ENCODE assay signal across 15 cellular contexts in the genomic region with DNA sequence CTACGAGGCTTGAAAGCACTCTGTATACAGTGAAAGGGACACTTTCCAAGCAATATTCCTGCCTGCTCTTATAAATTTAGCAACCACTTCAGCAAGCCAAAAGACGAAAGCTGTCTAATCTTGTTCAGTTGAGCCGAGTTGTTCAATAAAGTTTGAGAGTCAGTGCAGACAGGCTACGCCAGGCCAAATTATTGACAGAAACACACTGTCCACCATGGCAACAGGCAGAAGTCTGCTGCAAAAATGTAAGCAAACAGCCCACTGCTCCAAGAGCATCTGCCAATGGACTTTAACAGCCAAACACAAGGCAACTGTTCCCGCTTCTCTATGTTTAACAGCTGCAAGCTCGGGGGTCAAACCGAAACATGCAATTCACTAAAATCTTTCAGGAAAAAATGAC.
DNase-seq lines count a peak whose midpoint lies in the region; FAIRE-seq and TF ChIP-seq lines count a peak whose summit lies in the region.
"Had no signal": no experiment of that assay in that cellular context is flagged by ENCODE, and none has a peak within 500 bp of the region (broad histone marks: within the 10 kb centered on the region; RNA-seq: fewer than 3 reads in every experiment).

No MANE protein-coding gene starts in this region.

- no peak overlapping the region for H2AFZ ChIP-seq in fibroblast of lung (ENCODE audit: low read length)
- H2AFZ ChIP-seq: parathyroid adenoma had no signal

- H3K4me2 ChIP-seq in fibroblast of lung (ENCODE audit: extremely low read depth, insufficient read depth, low read length), result peak overlapping the region; percentile 64
- peak overlapping the region; percentile 44 for H3K4me2 ChIP-seq in skeletal muscle satellite cell (ENCODE audit: low read length)

- no peaks in the 10 kb centered on the region for H3K27me3 ChIP-seq in fibroblast of lung (ENCODE audit: control insufficient read depth, insufficient read depth, low read length)
- no peaks in the 10 kb centered on the region for H3K27me3 ChIP-seq in skeletal muscle satellite cell (ENCODE audit: control insufficient read depth, insufficient read depth, low read length)

- DNase-seq in LHCN-M2 (ENCODE audit: low read depth) (peak; percentile 91), fibroblast of lung (ENCODE audit: low read depth in 2 of 2) (peak; percentile 16 to 82), medulla oblongata (ENCODE audit: extremely low spot score) (peak; percentile 62), urothelium cell line (ENCODE audit: low spot score) (no peak), posterior vena cava (ENCODE audit: low spot score) (no peak), COLO829 (ENCODE audit: low spot score) (no peak)
- no peak for DNase-seq in activated naive CD4-positive, alpha-beta T cell treated with Interleukin-2 at 50 U/mL for 16 hours
- DNase-seq: activated CD4-positive, alpha-beta T cell treated with anti-CD3 and anti-CD28 coated beads for 48 hours; activated T-cell treated with anti-CD3 and anti-CD28 coated beads, Interleukin-2, amount 50 U/mL, for 72 hours; NCI-H1092; NCI-H510A treated with DMSO at 0.1 percent for 48 hours; stimulated activated CD4-positive, alpha-beta T cell treated with anti-CD3 and anti-CD28 coated beads, Interleukin-2, amount 100 ng/mL, for 48 hours; T-helper 17 cell had no signal

- peak overlapping the region; percentile 38 for H3K9ac ChIP-seq in fibroblast of lung (ENCODE audit: insufficient read depth, low read length)
- no peak overlapping the region for H3K9ac ChIP-seq in skeletal muscle satellite cell (ENCODE audit: low read depth, low read length)
- H3K9ac ChIP-seq: parathyroid adenoma had no signal

- no peak for TF ChIP-seq CTCF in fibroblast of lung (conservative IDR thresholded peaks at IDR 0.05 in 1 of 2, IDR thresholded peaks at IDR 0.05 in 1 of 2; ENCODE audit: low read depth in 1 of 2, low read length in 2 of 2)

- H4K20me1 ChIP-seq in fibroblast of lung (ENCODE audit: control insufficient read depth, extremely low read depth, insufficient read depth, low read length), result no peaks in the 10 kb centered on the region

- no peak overlapping the region for H3K27ac ChIP-seq in fibroblast of lung (ENCODE audit: insufficient read depth, low read length)
- H3K27ac ChIP-seq: parathyroid adenoma had no signal

- intact Hi-C loops in posterior vena cava (cut with DNase I), result no loop called here

- H3K4me1 ChIP-seq in fibroblast of lung (ENCODE audit: control insufficient read depth, extremely low read depth, insufficient read depth, low read length) (peaks cover 8% of the 10 kb centered on the region), skeletal muscle satellite cell (ENCODE audit: control insufficient read depth, insufficient read depth, low read length) (peaks cover 4% of the 10 kb centered on the region)
- H3K4me1 ChIP-seq: parathyroid adenoma had no signal

- H3K9me3 ChIP-seq in fibroblast of lung (ENCODE audit: control insufficient read depth, insufficient read depth, low read depth, low read length) (no peaks in the 10 kb centered on the region), skeletal muscle satellite cell (replicated peaks; ENCODE audit: low read length) (no peaks in the 10 kb centered on the region)

- H3K36me3 ChIP-seq in fibroblast of lung (ENCODE audit: control insufficient read depth, insufficient read depth, low read length), result no peaks in the 10 kb centered on the region
- no peaks in the 10 kb centered on the region for H3K36me3 ChIP-seq in skeletal muscle satellite cell (ENCODE audit: insufficient read depth, low read length)

- no peaks in the 10 kb centered on the region for H3K79me2 ChIP-seq in fibroblast of lung (ENCODE audit: control insufficient read depth, insufficient read depth, low read length)
- H3K79me2 ChIP-seq: parathyroid adenoma had no signal

- FAIRE-seq in urothelium cell line (lab: Jason Lieb, UNC), result no peak

- H3K4me3 ChIP-seq in fibroblast of lung (replicated peaks in 1 of 4; ENCODE audit: control extremely low read depth in 1 of 4, insufficient read depth in 1 of 4, low read depth in 3 of 4, low read length in 4 of 4) (peak overlapping the region; percentile 14 to 36 (median 16)), skeletal muscle satellite cell (ENCODE audit: low read length) (peak overlapping the region; percentile 35)

Comparison
In these comparisons a context has a peak if more than half of its experiments do, and no peak if none do; other contexts are left out.
1. DNase-seq: peak in LHCN-M2 (single experiment), fibroblast of lung (2 of 2) and medulla oblongata (single experiment); none in urothelium cell line (single experiment), posterior vena cava (single experiment), activated naive CD4-positive, alpha-beta T cell treated with Interleukin-2 at 50 U/mL for 16 hours (single experiment) and COLO829 (single experiment).